8 cellular contexts compared by ENCODE assay signal in the genomic region with DNA sequence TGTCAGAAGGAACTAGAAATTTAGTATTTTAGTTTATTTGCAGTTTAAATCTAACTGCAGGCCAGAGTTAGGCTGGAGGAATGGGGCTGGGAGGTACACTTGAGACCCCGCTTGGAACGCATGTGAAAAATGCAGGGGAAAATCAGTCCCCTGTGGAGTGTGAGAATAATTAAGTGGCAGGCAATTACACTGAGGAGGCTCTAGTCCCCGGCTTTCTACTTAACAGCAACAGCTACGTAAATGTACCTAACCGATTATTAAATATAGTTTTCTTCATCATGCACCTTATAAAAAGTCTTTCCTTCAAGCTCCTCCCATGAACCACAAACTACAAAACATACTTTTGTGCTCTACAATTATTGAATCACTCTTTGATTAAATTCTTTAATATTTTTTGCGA. TPM values are rescaled to one million over a fixed set of nuclear protein-coding genes. Genes with fewer than 3 reads are reported as not detected.
DNase-seq lines count a peak whose midpoint lies in the region; ATAC-seq and TF ChIP-seq lines count a peak whose summit lies in the region.

No MANE protein-coding gene starts in this region.

- no peaks in the 10 kb centered on the region for H3F3A ChIP-seq in smooth muscle cell (ENCODE audit: low read depth)

- no peaks in the 10 kb centered on the region for H3K27me3 ChIP-seq in CD8-positive, alpha-beta T cell (ENCODE audit: insufficient read depth, low read length)
- H3K27me3 ChIP-seq in IMR-90 (ENCODE audit: control insufficient read depth, insufficient read depth, low read length) (no peaks in the 10 kb centered on the region), iPS DF 6.9 (ENCODE audit: control insufficient read depth, insufficient read depth, low read length) (no peaks in the 10 kb centered on the region), smooth muscle cell (ENCODE audit: low read depth) (no peaks in the 10 kb centered on the region)

- H2AFZ ChIP-seq in IMR-90 (replicated peaks; ENCODE audit: low read length, poor library complexity) (peak overlapping the region; percentile 95), smooth muscle cell (ENCODE audit: low read depth) (peak overlapping the region; percentile 88)

- H3K9me3 ChIP-seq in CD8-positive, alpha-beta T cell (ENCODE audit: low read length), result no peaks in the 10 kb centered on the region
- H3K9me3 ChIP-seq in IMR-90 (ENCODE audit: control insufficient read depth, insufficient read depth, low read length) (no peaks in the 10 kb centered on the region), iPS DF 6.9 (ENCODE audit: control insufficient read depth, insufficient read depth, low read length) (no peaks in the 10 kb centered on the region), smooth muscle cell (replicated peaks; ENCODE audit: low read depth) (no peaks in the 10 kb centered on the region)

- H3K9ac ChIP-seq in IMR-90 (ENCODE audit: low read depth, low read length) (peak overlapping the region; percentile 98), smooth muscle cell (ENCODE audit: low read depth) (peak overlapping the region; percentile 95)

- H3K79me1 ChIP-seq in IMR-90 (ENCODE audit: low read depth in 1 of 2, low read length in 2 of 2), result peaks cover 0 to 9% of the 10 kb centered on the region in 2 experiments; a peak in 3 of 4 replicates

- intact Hi-C loops in CD8-positive, alpha-beta T cell (cut with DNase I, micrococcal nuclease), result loop anchor here in 1 of 2 experiments (2.0 to 5.0 kb wide), 3 partner anchors 30 to 306 kb away; a partner anchor contains a TSS
- intact Hi-C loops in IMR-90 (cut with micrococcal nuclease), result no loop called here

- H4K20me1 ChIP-seq in IMR-90 (ENCODE audit: insufficient read depth, low read length), result no peaks in the 10 kb centered on the region
- peaks cover 7% of the 10 kb centered on the region for H4K20me1 ChIP-seq in smooth muscle cell (ENCODE audit: low read depth)

- peak overlapping the region; percentile 91 for H3K4me3 ChIP-seq in CD8-positive, alpha-beta T cell (ENCODE audit: low read depth, low read length)
- H3K4me3 ChIP-seq in IMR-90 (ENCODE audit: insufficient read depth, low read depth, low read length) (peak overlapping the region; percentile 86), iPS DF 6.9 (ENCODE audit: low read length) (peak overlapping the region; percentile 74; the same call in 1 of the 2 replicates), smooth muscle cell (peak overlapping the region; percentile 91)

- H3K4ac ChIP-seq in IMR-90 (ENCODE audit: low read depth, low read length), result no peak overlapping the region

- no peaks in the 10 kb centered on the region for H3K9me1 ChIP-seq in IMR-90 (ENCODE audit: insufficient read depth, low read length)

- H3K79me2 ChIP-seq in smooth muscle cell (ENCODE audit: low read depth), result peaks cover 52% of the 10 kb centered on the region

- H3K4me1 Mint-ChIP-seq in CD8-positive, alpha-beta T cell (ENCODE audit: low read depth), result peaks cover 48% of the 10 kb centered on the region
- peaks cover 17% of the 10 kb centered on the region for H3K4me1 Mint-ChIP-seq in activated naive CD8-positive, alpha-beta T cell treated with anti-CD3 and anti-CD28 coated beads, Interleukin-2, amount 10 ng/mL, durations not matched to agents 7 days and 5 days

- H3K27ac ChIP-seq in CD8-positive, alpha-beta T cell (ENCODE audit: low read depth, low read length), result peak overlapping the region; percentile 94
- peak overlapping the region; percentile 19; the same call in 1 of the 2 replicates for H3K27ac ChIP-seq in IMR-90 (ENCODE audit: insufficient read depth, low read length)
- no peak overlapping the region for H3K27ac ChIP-seq in iPS DF 6.9 (ENCODE audit: low read length)
- H3K27ac ChIP-seq in smooth muscle cell (ENCODE audit: low read depth), result peak overlapping the region; percentile 93

- peak overlapping the region; percentile 93; the same call in 1 of the 2 replicates for H3K56ac ChIP-seq in IMR-90 (ENCODE audit: extremely low read depth, insufficient read depth, low read length)

- TF ChIP-seq POLR2A in IMR-90 (IDR thresholded peaks at IDR 0.05; ENCODE audit: low read depth, low read length), result no peak

- H2AK9ac ChIP-seq in IMR-90 (replicated peaks; ENCODE audit: low read depth, low read length, poor library complexity), result no peak overlapping the region

- peaks cover 11% of the 10 kb centered on the region for H3K9me3 Mint-ChIP-seq in CD8-positive, alpha-beta T cell
- H3K9me3 Mint-ChIP-seq in activated naive CD8-positive, alpha-beta T cell treated with anti-CD3 and anti-CD28 coated beads, Interleukin-2, amount 10 ng/mL, durations not matched to agents 7 days and 5 days, result peaks cover 24% of the 10 kb centered on the region

- H2AK5ac ChIP-seq in IMR-90 (ENCODE audit: low read depth, low read length), result no peak overlapping the region

- no peak overlapping the region; a peak in 3 of 4 replicates for H4K8ac ChIP-seq in IMR-90 (ENCODE audit: low read depth in 2 of 2, low read length in 2 of 2)

- 0 out of 2 replicates have a peak overlapping the region, but pooled peaks have one; percentile 5 for H3K14ac ChIP-seq in IMR-90 (replicated peaks; ENCODE audit: low read depth, low read length)

- H2BK120ac ChIP-seq in IMR-90 (ENCODE audit: low read depth, low read length), result no peak overlapping the region

- dilution Hi-C loops in IMR-90 (cut with HindIII; ENCODE audit: low sequenced_read_pairs, unreplicated experiment), result no loop called here

- H2BK20ac ChIP-seq in IMR-90 (ENCODE audit: low read depth, low read length), result no peak overlapping the region

- no peaks in the 10 kb centered on the region for H3K27me3 Mint-ChIP-seq in CD8-positive, alpha-beta T cell (ENCODE audit: low read depth)
- H3K27me3 Mint-ChIP-seq in activated naive CD8-positive, alpha-beta T cell treated with anti-CD3 and anti-CD28 coated beads, Interleukin-2, amount 10 ng/mL, durations not matched to agents 7 days and 5 days, result no peaks in the 10 kb centered on the region

- no CpG with 5 or more reads among the region's 6 CpGs for WGBS in IMR-90 (ENCODE audit: extremely low coverage in 2 of 2, insufficient read length in 1 of 2), 2 experiments
- no CpG with 5 or more reads among the region's 6 CpGs for WGBS in iPS DF 6.9 (ENCODE audit: insufficient coverage, insufficient read length)
- WGBS in smooth muscle cell (ENCODE audit: low lambda C conversion rate), result 41% methylated on average over 6 of the region's 6 CpGs

- in situ Hi-C loops in IMR-90 (cut with MboI; ENCODE audit: low sequenced_read_pairs), result no loop called here

- no peak for DNase-seq in CD8-positive, alpha-beta T cell
- no peak for DNase-seq in IMR-90
- no peak for DNase-seq in activated naive CD8-positive, alpha-beta T cell treated with anti-CD3 and anti-CD28 coated beads, Interleukin-2, amount 10 ng/mL, durations not matched to agents 7 days and 5 days
- no peak for DNase-seq in iPS DF 6.9 (ENCODE audit: low read depth, low spot score)
- no peak for DNase-seq in smooth muscle cell (lab: John Stamatoyannopoulos, UW; ENCODE audit: unreplicated experiment)
- no peak for DNase-seq in activated CD8-positive, alpha-beta memory T cell treated with anti-CD3 and anti-CD28 coated beads, Interleukin-2, amount 50 U/mL, for 48 hours
- no peak for DNase-seq in left lobe of liver (ENCODE audit: low spot score)

- no TSS peak for BruUV-seq in IMR-90 (replicated peaks; lab: Mats Ljungman, UMichigan)

- POLR2A ChIA-PET in CD8-positive, alpha-beta T cell (lab: Charles Lee), result interaction anchor here (0.6 to 2.8 kb wide), 23 partner anchors 9 to 1945 kb away, joined by 3 to 23 read pairs (median 6); a partner anchor contains a TSS
- POLR2A ChIA-PET in IMR-90 (lab: Charles Lee; ENCODE audit: unreplicated experiment), result interaction anchor here (0.9 kb wide), 2 partner anchors 10 to 28 kb away, joined by 3 to 4 read pairs; no protein-coding TSS in a partner anchor
- POLR2A ChIA-PET in activated naive CD8-positive, alpha-beta T cell treated with anti-CD3 and anti-CD28 coated beads, Interleukin-2, amount 10 ng/mL, durations not matched to agents 7 days and 5 days (lab: Charles Lee), result interaction anchor here (0.6 to 2.9 kb wide), 19 partner anchors 13 to 905 kb away, joined by 3 to 36 read pairs (median 6); a partner anchor contains a TSS

- no peak for TF ChIP-seq RAD21 in IMR-90 (IDR thresholded peaks at IDR 0.05; ENCODE audit: low read length)

- H2BK15ac ChIP-seq in IMR-90 (ENCODE audit: low read depth, low read length), result no peak overlapping the region

- peak overlapping the region; percentile 95 for H3K4me2 ChIP-seq in IMR-90 (ENCODE audit: low read depth, low read length)
- peak overlapping the region; percentile 89 for H3K4me2 ChIP-seq in smooth muscle cell

- CTCF ChIA-PET in CD8-positive, alpha-beta T cell (lab: Charles Lee), result interaction anchor here (1.7 to 1.8 kb wide), 2 partner anchors 30 to 62 kb away, joined by 3 to 4 read pairs; a partner anchor contains a TSS
- CTCF ChIA-PET in IMR-90 (lab: Yijun Ruan, JAX), result no interaction called here

- H3K36me3 Mint-ChIP-seq in CD8-positive, alpha-beta T cell, result peaks cover 45% of the 10 kb centered on the region
- H3K36me3 Mint-ChIP-seq in activated naive CD8-positive, alpha-beta T cell treated with anti-CD3 and anti-CD28 coated beads, Interleukin-2, amount 10 ng/mL, durations not matched to agents 7 days and 5 days, result peaks cover 46% of the 10 kb centered on the region

- peak; percentile 15 for ATAC-seq in CD8-positive, alpha-beta T cell
- 0 out of 2 replicates have a peak, but pooled peaks have one; percentile 4 for ATAC-seq in IMR-90 (ENCODE audit: low read depth)
- peak; percentile 15 for ATAC-seq in activated naive CD8-positive, alpha-beta T cell treated with anti-CD3 and anti-CD28 coated beads, Interleukin-2, amount 10 ng/mL, durations not matched to agents 7 days and 5 days (ENCODE audit: low read depth)
- ATAC-seq in GM18517 (IDR thresholded peaks at IDR 0.05; ENCODE audit: unreplicated experiment), result no peak
- ATAC-seq in left lobe of liver, result no peak

- H3K27ac Mint-ChIP-seq in CD8-positive, alpha-beta T cell, result peak overlapping the region; percentile 98
- H3K27ac Mint-ChIP-seq in activated naive CD8-positive, alpha-beta T cell treated with anti-CD3 and anti-CD28 coated beads, Interleukin-2, amount 10 ng/mL, durations not matched to agents 7 days and 5 days, result peak overlapping the region; percentile 99

- TF ChIP-seq CTCF in CD8-positive, alpha-beta T cell (IDR thresholded peaks at IDR 0.05), result no peak
- no peak for TF ChIP-seq CTCF in IMR-90 (conservative IDR thresholded peaks at IDR 0.05; ENCODE audit: low read depth, low read length)
- TF ChIP-seq CTCF in smooth muscle cell (IDR thresholded peaks at IDR 0.05; ENCODE audit: borderline replicate concordance, insufficient read depth, poor library complexity, severe bottlenecking), result no peak

- H3K4me3 Mint-ChIP-seq in CD8-positive, alpha-beta T cell, result peak overlapping the region; percentile 97
- peak overlapping the region; percentile 99 for H3K4me3 Mint-ChIP-seq in activated naive CD8-positive, alpha-beta T cell treated with anti-CD3 and anti-CD28 coated beads, Interleukin-2, amount 10 ng/mL, durations not matched to agents 7 days and 5 days

- H3K36me3 ChIP-seq in CD8-positive, alpha-beta T cell (ENCODE audit: insufficient read depth, low read length), result peaks cover 3% of the 10 kb centered on the region
- H3K36me3 ChIP-seq in IMR-90 (ENCODE audit: control insufficient read depth, insufficient read depth, low read length), result peaks cover 6% of the 10 kb centered on the region
- no peaks in the 10 kb centered on the region for H3K36me3 ChIP-seq in iPS DF 6.9 (ENCODE audit: control insufficient read depth, insufficient read depth, low read length)
- peaks cover 4% of the 10 kb centered on the region for H3K36me3 ChIP-seq in smooth muscle cell (ENCODE audit: low read depth)

- no peak overlapping the region for H3K18ac ChIP-seq in IMR-90 (ENCODE audit: low read depth, low read length)

- peaks cover 21% of the 10 kb centered on the region for H3K4me1 ChIP-seq in CD8-positive, alpha-beta T cell (ENCODE audit: insufficient read depth, low read length)
- H3K4me1 ChIP-seq in IMR-90 (ENCODE audit: control insufficient read depth, insufficient read depth, low read length) (peaks cover 2% of the 10 kb centered on the region; the same call in 1 of the 2 replicates), iPS DF 6.9 (ENCODE audit: control insufficient read depth, insufficient read depth, low read length) (no peaks in the 10 kb centered on the region), smooth muscle cell (ENCODE audit: low read depth) (peaks cover 7% of the 10 kb centered on the region)

- peak overlapping the region; percentile 21; the same call in 1 of the 2 replicates for H3K23ac ChIP-seq in IMR-90 (ENCODE audit: low read depth, low read length)

- H2BK5ac ChIP-seq in IMR-90 (ENCODE audit: low read depth, low read length, poor library complexity, severe bottlenecking), result peak overlapping the region; percentile 82

- H4K91ac ChIP-seq in IMR-90 (ENCODE audit: insufficient read depth, low read depth, low read length), result no peak overlapping the region

- no peak overlapping the region for H4K5ac ChIP-seq in IMR-90 (ENCODE audit: low read depth, low read length)

RNA-seq across cellular contexts. Expression of a gene that starts 0.8 kb away (rescaled TPM):
- 10 to 100 TPM; 23.7 to 24.7 TPM for total RNA-seq in CD8-positive, alpha-beta T cell
- total RNA-seq in IMR-90 (2012; rRNA removed), result 4.7 and 7.2 TPM in 2 replicates
- 1.0 and 1.7 TPM in 2 replicates for polyA plus RNA-seq in IMR-90 (2012; rRNA removed)
- polyA plus RNA-seq in IMR-90 (2012; cell fraction: cytosol; rRNA removed), result 0.34 and 0.76 TPM in 2 replicates
- 1.2 and 5.1 TPM in 2 replicates for polyA plus RNA-seq in IMR-90 (2012; cell fraction: nucleus; rRNA removed; ENCODE audit: low replicate concordance)
- total RNA-seq in activated naive CD8-positive, alpha-beta T cell treated with anti-CD3 and anti-CD28 coated beads, Interleukin-2, amount 10 ng/mL, durations not matched to agents 7 days and 5 days, result 10 to 100 TPM; 28.5 to 30.7 TPM
- 11.3 and 12.1 TPM in 2 replicates for total RNA-seq in smooth muscle cell
- polyA plus RNA-seq in smooth muscle cell, result 0.65 and 1.5 TPM in 2 replicates
- 1.8 TPM for total RNA-seq in left lobe of liver

RNA-seq across cellular contexts. Expression of a gene that starts 30.4 kb away (rescaled TPM):
- total RNA-seq in CD8-positive, alpha-beta T cell, result 1 to 10 TPM; 5.6 to 6.3 TPM
- total RNA-seq in IMR-90 (2012; rRNA removed) (2.7 and 4.4 TPM in 2 replicates), smooth muscle cell (11.0 and 13.7 TPM in 2 replicates), left lobe of liver (0.38 TPM)
- polyA plus RNA-seq in IMR-90 (2012; rRNA removed) (6.1 and 7.3 TPM in 2 replicates), smooth muscle cell (8.5 and 13.4 TPM in 2 replicates)
- polyA plus RNA-seq in IMR-90 (2012; cell fraction: cytosol; rRNA removed), result 0.96 and 1.9 TPM in 2 replicates
- polyA plus RNA-seq in IMR-90 (2012; cell fraction: nucleus; rRNA removed; ENCODE audit: low replicate concordance), result 2.4 and 9.9 TPM in 2 replicates
- 10 to 100 TPM; 13.9 to 16.4 TPM for total RNA-seq in activated naive CD8-positive, alpha-beta T cell treated with anti-CD3 and anti-CD28 coated beads, Interleukin-2, amount 10 ng/mL, durations not matched to agents 7 days and 5 days

Comparison
In these comparisons a context has a peak if more than half of its experiments do, and no peak if none do; other contexts are left out.
1. ATAC-seq: peak in CD8-positive, alpha-beta T cell (single experiment), IMR-90 (single experiment) and activated naive CD8-positive, alpha-beta T cell treated with anti-CD3 and anti-CD28 coated beads, Interleukin-2, amount 10 ng/mL, durations not matched to agents 7 days and 5 days (single experiment); none in GM18517 (single experiment) and left lobe of liver (single experiment).
2. Peak in every context shown above with its lines, with median percentiles within 50 percentile points of each other: H3K4me3 ChIP-seq.